Comparison of ENCODE assay signal across 20 cellular contexts in the genomic region with DNA sequence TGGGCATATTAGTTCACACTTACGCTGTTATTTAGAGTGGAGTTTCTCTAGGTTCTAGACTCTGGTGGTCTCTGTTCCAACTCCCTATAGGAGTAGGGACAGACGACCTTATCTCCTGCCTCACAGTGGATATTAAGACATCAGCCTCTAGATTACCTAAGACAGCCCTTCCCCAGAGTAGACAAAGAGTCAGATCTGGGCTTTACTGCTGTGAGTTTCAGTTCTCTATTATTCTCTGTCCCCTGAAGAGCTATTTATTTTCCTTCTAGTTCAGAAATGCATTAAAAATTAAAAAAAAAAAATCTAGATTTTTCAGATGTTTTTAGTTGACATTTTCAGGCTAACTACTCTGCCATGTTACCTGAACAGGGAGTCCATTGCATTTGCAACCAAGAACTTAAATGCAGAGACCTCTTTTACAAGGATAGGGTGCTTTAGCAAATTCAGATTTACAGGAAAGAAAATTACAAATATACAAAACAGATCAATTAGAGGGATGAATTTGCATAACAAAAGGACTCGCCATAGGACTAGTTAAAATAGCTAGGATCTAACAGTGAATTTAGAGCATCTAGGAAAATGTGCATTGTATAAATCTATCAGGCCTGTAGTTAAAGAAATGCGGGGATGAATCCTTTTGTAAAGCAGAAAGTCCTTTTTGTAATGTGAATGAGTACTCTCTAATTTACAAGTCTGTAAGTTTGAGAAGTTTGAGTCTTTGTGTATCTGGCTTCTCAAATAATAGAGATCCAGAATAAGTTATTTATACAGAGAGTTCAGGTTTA.
DNase-seq lines count a peak whose midpoint lies in the region; ATAC-seq lines count a peak whose summit lies in the region.
"Had no signal": no experiment of that assay in that cellular context is flagged by ENCODE, and none has a peak within 500 bp of the region (broad histone marks: within the 10 kb centered on the region; RNA-seq: fewer than 3 reads in every experiment).

No MANE protein-coding gene starts in this region.

- H3K4me3 ChIP-seq in NT2/D1 (ENCODE audit: insufficient read length, low read depth) (no peak overlapping the region), neuronal stem cell (ENCODE audit: low read length in 2 of 2) (no peak overlapping the region)
- H3K4me3 ChIP-seq: GM23248, left ventricle myocardium inferior had no signal

- H3K4ac ChIP-seq in neuronal stem cell (ENCODE audit: low read length): no peak overlapping the region

- H2BK5ac ChIP-seq in neuronal stem cell (ENCODE audit: low read length): no peak overlapping the region

- H3K9me3 ChIP-seq in NT2/D1 (ENCODE audit: insufficient read depth, low read length) (no peaks in the 10 kb centered on the region), neuronal stem cell (replicated peaks in 1 of 2; ENCODE audit: control insufficient read depth in 2 of 2, insufficient read depth in 1 of 2, low read depth in 1 of 2, low read length in 2 of 2) (no peaks in the 10 kb centered on the region)
- H3K9me3 ChIP-seq: left ventricle myocardium inferior had no signal

- DNase-seq in NT2/D1 (ENCODE audit: low read depth, low spot score) (peak; percentile 11), ureter (ENCODE audit: low spot score) (no peak), neuronal stem cell (ENCODE audit: low spot score) (no peak)
- DNase-seq: cerebellar nuclear complex; GM23248; hypothalamus; left ventricle myocardium inferior; NCI-H187 treated with DMSO at 0.1 percent for 48 hours; NCI-H510A; occipital lobe; stimulated activated CD4-positive, alpha-beta T cell treated with anti-CD3 and anti-CD28 coated beads, Interleukin-2, amount 100 ng/mL, for 48 hours had no signal

- no CpG with 5 or more reads among the region's 4 CpGs for WGBS in neuronal stem cell (ENCODE audit: extremely low coverage in 2 of 2, insufficient read length in 2 of 2, insufficient replicate concordance in 1 of 2), 2 donors

- no peaks in the 10 kb centered on the region for H3K4me1 ChIP-seq in NT2/D1 (ENCODE audit: insufficient read depth, insufficient read length)
- H3K4me1 ChIP-seq in neuronal stem cell (ENCODE audit: control insufficient read depth in 2 of 2, insufficient read depth in 1 of 2, low read depth in 1 of 2, low read length in 2 of 2): peaks cover 0 to 4% of the 10 kb centered on the region in 2 donors
- H3K4me1 ChIP-seq: left ventricle myocardium inferior had no signal

- H3K27me3 ChIP-seq in NT2/D1 (ENCODE audit: insufficient read depth, insufficient read length) (no peaks in the 10 kb centered on the region), neuronal stem cell (ENCODE audit: control insufficient read depth in 3 of 3, insufficient read depth in 3 of 3, low read depth in 1 of 3, low read length in 3 of 3) (no peaks in the 10 kb centered on the region)

- H3K9ac ChIP-seq in NT2/D1 (ENCODE audit: insufficient read length, low read depth) (no peak overlapping the region), neuronal stem cell (ENCODE audit: low read depth, low read length, poor library complexity) (no peak overlapping the region)
- H3K9ac ChIP-seq: GM23248 had no signal

- H4K91ac ChIP-seq in neuronal stem cell (ENCODE audit: low read depth, low read length, poor library complexity): no peak overlapping the region

- H2BK12ac ChIP-seq in neuronal stem cell (ENCODE audit: low read length): no peak overlapping the region

- no peak overlapping the region for H3K18ac ChIP-seq in neuronal stem cell (ENCODE audit: low read length)

- H3K4me2 ChIP-seq in neuronal stem cell (ENCODE audit: insufficient read depth, low read length, poor library complexity, severe bottlenecking): no peak overlapping the region

- no peaks in the 10 kb centered on the region for H3K79me1 ChIP-seq in neuronal stem cell (ENCODE audit: low read depth, low read length)

- no peak overlapping the region for H3K14ac ChIP-seq in neuronal stem cell (ENCODE audit: low read length)

- H4K8ac ChIP-seq in neuronal stem cell (ENCODE audit: low read depth, low read length): no peak overlapping the region

- no peak overlapping the region for H2BK120ac ChIP-seq in neuronal stem cell (ENCODE audit: low read depth, low read length)

- no peak overlapping the region for H2AFZ ChIP-seq in neuronal stem cell (ENCODE audit: low read length)
- H2AFZ ChIP-seq: GM23248 had no signal

- no peak overlapping the region for H3K27ac ChIP-seq in neuronal stem cell (replicated peaks; ENCODE audit: low read length)
- H3K27ac ChIP-seq: C4-2B, GM23248, left ventricle myocardium inferior, VCaP had no signal

- H3K36me3 ChIP-seq in NT2/D1 (ENCODE audit: insufficient read depth, insufficient read length, low read length) (no peaks in the 10 kb centered on the region), neuronal stem cell (replicated peaks in 1 of 2; ENCODE audit: control insufficient read depth in 2 of 2, insufficient read depth in 2 of 2, low read length in 2 of 2) (no peaks in the 10 kb centered on the region)
- H3K36me3 ChIP-seq: left ventricle myocardium inferior had no signal

- no peak overlapping the region for H3K23ac ChIP-seq in neuronal stem cell (ENCODE audit: low read depth, low read length, poor library complexity)

- no peak overlapping the region for H2AK5ac ChIP-seq in neuronal stem cell (ENCODE audit: low read depth, low read length)

- H2BK15ac ChIP-seq in neuronal stem cell (ENCODE audit: low read length): no peak overlapping the region

- ATAC-seq in GM18508 (IDR thresholded peaks at IDR 0.05; ENCODE audit: insufficient read depth, unreplicated experiment) (peak; percentile 43), GM21367 (IDR thresholded peaks at IDR 0.05; ENCODE audit: unreplicated experiment) (peak; percentile 57), HG03108 (IDR thresholded peaks at IDR 0.05; ENCODE audit: unreplicated experiment) (peak; percentile 57), GM19395 (IDR thresholded peaks at IDR 0.05; ENCODE audit: unreplicated experiment) (no peak), GM19452 (IDR thresholded peaks at IDR 0.05; ENCODE audit: unreplicated experiment) (no peak)
- ATAC-seq: Panc1, sciatic nerve had no signal

Comparison
In these comparisons a context has a peak if more than half of its experiments do, and no peak if none do; other contexts are left out.
1. ATAC-seq: peak in GM18508 (single experiment), GM21367 (single experiment) and HG03108 (single experiment); none in GM19395 (single experiment) and GM19452 (single experiment).